In the genomic region with DNA sequence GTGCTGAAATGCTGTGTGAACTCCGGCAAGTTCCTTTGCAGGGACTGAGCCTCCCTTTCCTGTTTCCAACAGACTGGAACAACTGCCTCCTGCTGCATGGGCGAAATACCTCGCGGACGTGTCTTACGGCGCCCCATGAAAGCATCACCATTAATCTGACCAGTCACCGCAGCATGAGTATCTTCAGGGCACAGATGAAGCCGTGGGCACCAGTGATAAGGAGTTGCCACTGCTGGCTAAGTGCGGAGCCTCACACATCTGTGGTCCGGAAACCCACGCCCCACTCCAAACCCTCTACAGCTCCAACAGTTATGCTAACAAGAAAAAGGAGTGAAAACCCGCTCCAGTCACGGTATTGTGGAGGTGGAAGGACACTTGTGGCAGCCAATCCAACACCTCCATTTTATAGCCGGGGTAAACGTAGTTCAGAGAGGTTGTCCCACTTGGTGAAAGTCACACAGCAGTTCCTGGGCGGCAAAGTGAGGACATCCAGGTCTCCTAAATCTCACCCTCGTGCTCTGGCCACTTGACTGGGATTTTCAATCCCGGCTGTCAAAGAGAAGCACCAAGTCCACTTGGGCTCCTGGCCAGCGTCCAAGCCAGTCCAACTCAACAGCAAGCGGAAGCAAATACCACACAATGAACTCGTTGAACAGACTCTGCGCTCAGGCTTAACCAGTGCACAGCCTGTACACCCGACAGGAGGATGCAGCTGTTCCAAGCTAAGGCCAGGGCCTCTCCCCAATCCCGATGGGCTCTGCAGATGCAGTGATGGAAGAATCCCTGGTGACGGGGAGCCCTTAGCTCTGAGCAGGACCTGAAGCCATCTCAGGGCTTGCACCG, we compare ENCODE assay signal across 8 cellular contexts. TPM values are rescaled to one million over a fixed set of nuclear protein-coding genes. Genes with fewer than 3 reads are reported as not detected.
A peak's percentile ranks its signal among the peaks of the same experiment; 100 is the strongest.
DNase-seq lines count a peak whose midpoint lies in the region; ATAC-seq, FAIRE-seq and TF ChIP-seq lines count a peak whose summit lies in the region.
"Not testable (repeated sequence)": the region's sequence is repeated elsewhere in the genome, so short reads cannot be mapped to it uniquely, and the experiment has no call there.

No MANE protein-coding gene starts in this region.

- H3K4me3 ChIP-seq in A549: peak overlapping the region; percentile 77
- not testable (repeated sequence) for H3K4me3 ChIP-seq in right lobe of liver; rectal smooth muscle tissue (ENCODE audit: low read length)

- TF ChIP-seq CTCF in A549 (IDR thresholded peaks at IDR 0.05); HFFc6 (IDR thresholded peaks at IDR 0.05); RWPE1 (conservative IDR thresholded peaks at IDR 0.05; ENCODE audit: low read depth); right lobe of liver (IDR thresholded peaks at IDR 0.05): not testable (repeated sequence)

- not testable (repeated sequence) for H3K4me3 Mint-ChIP-seq in HFFc6
- peak overlapping the region; percentile 17 for H3K4me3 Mint-ChIP-seq in activated CD4-positive, alpha-beta memory T cell treated with anti-CD3 and anti-CD28 coated beads for 36 hours

- 14% methylated on average over 18 of the region's 27 CpGs for WGBS in A549 (ENCODE audit: missing lambda C conversion rate)
- 59% methylated on average over 9 of the region's 27 CpGs for WGBS in right lobe of liver (ENCODE audit: insufficient coverage, low coverage, low lambda C conversion rate, missing lambda C conversion rate)

- H3K27ac ChIP-seq in A549: peak overlapping the region; percentile 97 to 99
- H3K27ac ChIP-seq in RWPE1: peak overlapping the region; percentile 98
- H3K27ac ChIP-seq in right lobe of liver: peak overlapping the region in 2 of 3 donors; percentile 24 to 38
- H3K27ac ChIP-seq in rectal smooth muscle tissue (ENCODE audit: low read depth, low read length): peak overlapping the region; percentile 84

- not testable (repeated sequence) for FAIRE-seq in A549 (lab: Jason Lieb, UNC)

- POLR2A ChIA-PET in A549 (lab: Yijun Ruan, JAX): interaction anchor here (1.4 kb wide), 1 partner anchor 11 kb away, joined by 6 read pairs; a partner anchor contains a TSS
- POLR2A ChIA-PET in RWPE1 (lab: Yijun Ruan, JAX; ENCODE audit: low non-redundant PET): not testable (repeated sequence)
- POLR2A ChIA-PET in activated CD4-positive, alpha-beta memory T cell treated with anti-CD3 and anti-CD28 coated beads for 36 hours (lab: Charles Lee): interaction anchor here (1.2 to 1.3 kb wide), 2 partner anchors 9 to 11 kb away, joined by 3 to 6 read pairs; no protein-coding TSS in a partner anchor

- not testable (repeated sequence) for TF ChIP-seq RAD21 in A549 (conservative IDR thresholded peaks at IDR 0.05 in 1 of 2, IDR thresholded peaks at IDR 0.05 in 1 of 2)

- H3K4me1 Mint-ChIP-seq in HFFc6 (ENCODE audit: low read depth): peaks cover 37% of the 10 kb centered on the region
- peaks cover 87% of the 10 kb centered on the region for H3K4me1 Mint-ChIP-seq in activated CD4-positive, alpha-beta memory T cell treated with anti-CD3 and anti-CD28 coated beads for 36 hours (ENCODE audit: low read depth)

- DNase-seq in A549 (ENCODE audit: low read depth in 1 of 2, low spot score in 1 of 2) (peak in 1 of 2 experiments; percentile 63), anterior cingulate cortex (lab: John Stamatoyannopoulos, UW) (peak in 36 of 58 donors; percentile 16 to 89 (median 40)), foreskin melanocyte (peak; percentile 81), right lobe of liver (peak; percentile 66 to 79 (median 67))
- DNase-seq in HFFc6; RWPE1 (ENCODE audit: low spot score); activated CD4-positive, alpha-beta memory T cell treated with anti-CD3 and anti-CD28 coated beads for 36 hours: not testable (repeated sequence)

- not testable (repeated sequence) for TF ChIP-seq POLR2A in A549 (IDR thresholded peaks at IDR 0.05; ENCODE audit: low read length); right lobe of liver (IDR thresholded peaks at IDR 0.05)

- H3K27ac Mint-ChIP-seq in HFFc6: peak overlapping the region; percentile 51; the same call in 1 of the 2 replicates
- H3K27ac Mint-ChIP-seq in activated CD4-positive, alpha-beta memory T cell treated with anti-CD3 and anti-CD28 coated beads for 36 hours: peak overlapping the region; percentile 91

- TF ChIP-seq EP300 in A549 (IDR thresholded peaks at IDR 0.05): not testable (repeated sequence)

- not testable (repeated sequence) for H3K9ac ChIP-seq in rectal smooth muscle tissue (ENCODE audit: low read length)

- H3K27me3 ChIP-seq in right lobe of liver; rectal smooth muscle tissue (ENCODE audit: control insufficient read depth, insufficient read depth, low read length): not testable (repeated sequence)

- H3K36me3 ChIP-seq in right lobe of liver; rectal smooth muscle tissue (ENCODE audit: control insufficient read depth, insufficient read depth, low read length): not testable (repeated sequence)

- not testable (repeated sequence) for H3K9me3 Mint-ChIP-seq in HFFc6; activated CD4-positive, alpha-beta memory T cell treated with anti-CD3 and anti-CD28 coated beads for 36 hours

- not testable (repeated sequence) for H3K36me3 Mint-ChIP-seq in HFFc6 (ENCODE audit: low read depth)
- H3K36me3 Mint-ChIP-seq in activated CD4-positive, alpha-beta memory T cell treated with anti-CD3 and anti-CD28 coated beads for 36 hours: peaks cover 75% of the 10 kb centered on the region

- H3K9me3 ChIP-seq in A549, right lobe of liver: not testable (repeated sequence)

- CTCF ChIA-PET in A549 (lab: Yijun Ruan, JAX): interaction anchor here (2.4 to 15.7 kb wide), 4 partner anchors 10 to 79 kb away, joined by 20 to 269 read pairs (median 157); a partner anchor contains a TSS
- CTCF ChIA-PET in RWPE1 (lab: Yijun Ruan, JAX): interaction anchor here (1.2 kb wide), 1 partner anchor 9 kb away, joined by 5 read pairs; no protein-coding TSS in a partner anchor
- CTCF ChIA-PET in activated CD4-positive, alpha-beta memory T cell treated with anti-CD3 and anti-CD28 coated beads for 36 hours (lab: Charles Lee): interaction anchor here (0.7 to 5.0 kb wide), 2 partner anchors 8 to 13 kb away, joined by 5 to 27 read pairs; no protein-coding TSS in a partner anchor

- ATAC-seq in A549: not testable (repeated sequence)
- peak in 1 of 4 donors; percentile 21 for ATAC-seq in right lobe of liver

- H3K27me3 Mint-ChIP-seq in HFFc6 (ENCODE audit: insufficient read depth); activated CD4-positive, alpha-beta memory T cell treated with anti-CD3 and anti-CD28 coated beads for 36 hours: not testable (repeated sequence)

- H3K4me1 ChIP-seq in A549: peaks cover 78% of the 10 kb centered on the region
- H3K4me1 ChIP-seq in right lobe of liver: peaks cover 0 to 38% (median under 1%) of the 10 kb centered on the region in 4 donors
- H3K4me1 ChIP-seq in rectal smooth muscle tissue (ENCODE audit: control insufficient read depth, insufficient read depth, low read length): peaks cover 44% of the 10 kb centered on the region

- peak overlapping the region; percentile 79 for H3K4me2 ChIP-seq in A549

- intact Hi-C loops in activated CD4-positive, alpha-beta memory T cell treated with anti-CD3 and anti-CD28 coated beads for 36 hours (cut with micrococcal nuclease): loop anchor here (10.0 kb wide), 1 partner anchor 46 kb away; no protein-coding TSS in a partner anchor
- intact Hi-C loops in right lobe of liver (cut with DNase I): not testable (repeated sequence)

TF ChIP-seq in A549, 52 proteins besides CTCF, POLR2A, EP300 and RAD21:
- TF ChIP-seq HDAC2 (IDR thresholded peaks at IDR 0.05): peak; percentile 74; the same call in 1 of the 2 replicates
- peak; percentile 28; the same call in 1 of the 2 replicates for TF ChIP-seq GATA3 (IDR thresholded peaks at IDR 0.05; ENCODE audit: borderline replicate concordance)
- peak; percentile 85; the same call in 1 of the 2 replicates for TF ChIP-seq POLR2AphosphoS2 (conservative IDR thresholded peaks at IDR 0.05; ENCODE audit: low read length)
- TF ChIP-seq ZFP36 (IDR thresholded peaks at IDR 0.05; ENCODE audit: borderline replicate concordance, partially characterized antibody): peak; percentile 88
- TF ChIP-seq, protein P1, sequence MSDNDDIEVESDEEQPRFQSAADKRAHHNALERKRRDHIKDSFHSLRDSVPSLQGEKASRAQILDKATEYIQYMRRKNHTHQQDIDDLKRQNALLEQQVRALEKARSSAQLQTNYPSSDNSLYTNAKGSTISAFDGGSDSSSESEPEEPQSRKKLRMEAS (IDR thresholded peaks at IDR 0.05): 0 out of 2 replicates have a peak, but pooled peaks have one; percentile 5
- TF ChIP-seq JUN (IDR thresholded peaks at IDR 0.05): peak in 1 of 2 experiments; percentile 12; a peak in 1 of 5 replicates
- TF ChIP-seq KDM1A (IDR thresholded peaks at IDR 0.05; ENCODE audit: low read depth): peak; percentile 89

RNA-seq across cellular contexts. Expression of a gene that starts 10.9 kb away (rescaled TPM):
- polyA plus RNA-seq in A549 (2011; rRNA removed) (265 and 326 TPM in 2 replicates), A549 (2017; fragmentation: RNase III; extraction: RNeasy Plus Mini Kit Qiagen cat#74134 plus additional on column Dnase treatment) (903 to 1,096 TPM (median 972 TPM) in 3 replicates)
- 971 and 1,312 TPM in 2 replicates for polyA plus RNA-seq in A549 (2012; cell fraction: cytosol; rRNA removed)
- 1,440 and 1,925 TPM in 2 replicates for polyA plus RNA-seq in A549 (2012; cell fraction: nucleus; rRNA removed)
- 237 and 354 TPM in 2 replicates for polyA minus RNA-seq in A549 (2011; rRNA and poly(A)+ RNA removed)
- 100 to 1,000 TPM; 112 to 133 (median 124) TPM for total RNA-seq in HFFc6 (2021; fragmentation: NEBNext Ultra II Directional; extraction: Animal tissue kit (Norgen Biotek cat#: 25700))
- total RNA-seq in activated CD4-positive, alpha-beta memory T cell treated with anti-CD3 and anti-CD28 coated beads for 36 hours: 100 to 1,000 TPM; 262 TPM
- 10 to 100 TPM in 5 of 6 experiments, 1 to 10 TPM in 1; 7.0 to 16.3 (median 12.4) TPM for total RNA-seq in right lobe of liver

Comparison
In these comparisons a context has a peak if more than half of its experiments do, and no peak if none do; other contexts are left out.
1. H3K27ac ChIP-seq: peak in every context shown above with its lines; median percentile 98 in A549; 98 in RWPE1; 84 in rectal smooth muscle tissue; 31 in right lobe of liver.
2. RNA of a gene that starts 10.9 kb away (total RNA-seq): 262 TPM in activated CD4-positive, alpha-beta memory T cell treated with anti-CD3 and anti-CD28 coated beads for 36 hours and 112 to 133 TPM in HFFc6; 7.0 to 16.3 TPM in right lobe of liver; every median in the first group is over 4 times any median in the second.